In genomic region chr15:88956263-88956662, GRCh38 we compare ENCODE assay signal across 1 cellular context.
TF ChIP-seq lines count a peak whose summit lies in the region.

No MANE protein-coding gene starts in this region.

TF ChIP-seq in GM23338, 12 proteins besides CTCF, POLR2A, EP300 and RAD21 (continued from another document):
- no peak for TF ChIP-seq POLR2AphosphoS5 (IDR thresholded peaks at IDR 0.05; ENCODE audit: low read depth)
- TF ChIP-seq CREB1 (CRISPR knock-in tag; IDR thresholded peaks at IDR 0.05; ENCODE audit: low read depth), result no peak
- TF ChIP-seq REST (IDR thresholded peaks at IDR 0.05; ENCODE audit: unreplicated experiment), result no peak
- no peak for TF ChIP-seq ZNF462 (CRISPR knock-in tag; IDR thresholded peaks at IDR 0.05)
